In genomic region chr9:111627260-111627963, GRCh38 we compare ENCODE assay signal across 1 cellular context.
TF ChIP-seq lines count a peak whose summit lies in the region.

No MANE protein-coding gene starts in this region.

TF ChIP-seq in H1, 55 proteins besides CTCF, POLR2A, EP300 and RAD21:
- TF ChIP-seq SRF (IDR thresholded peaks at IDR 0.05; ENCODE audit: low read depth, low read length), result peak; percentile 76; the same call in 1 of the 2 replicates
- TF ChIP-seq GTF2F1 (IDR thresholded peaks at IDR 0.05; ENCODE audit: borderline replicate concordance, low read depth, low read length), result no peak
